In the genomic region with DNA sequence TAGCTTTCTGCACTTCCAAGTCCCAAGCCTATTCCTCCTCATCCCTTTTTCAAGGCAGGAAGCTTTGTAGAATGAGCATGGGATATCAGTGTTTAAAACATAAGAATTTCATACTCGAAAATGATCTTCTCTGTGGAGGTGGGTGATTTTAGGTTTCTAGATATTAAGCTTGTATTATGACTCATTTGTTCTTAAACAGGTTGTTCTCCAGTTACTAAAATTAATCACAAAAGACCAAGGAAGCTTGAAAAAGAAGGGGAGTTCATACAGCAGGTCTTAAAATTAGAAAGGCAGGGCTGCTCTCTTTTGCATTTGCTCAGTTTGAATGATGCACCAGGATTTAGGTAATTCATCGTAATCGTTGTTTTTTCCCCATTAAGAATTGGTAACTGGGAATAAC, we compare ENCODE assay signal across 20 cellular contexts.
DNase-seq lines count a peak whose midpoint lies in the region; ATAC-seq and TF ChIP-seq lines count a peak whose summit lies in the region.
"Had no signal": no experiment of that assay in that cellular context is flagged by ENCODE, and none has a peak within 500 bp of the region (broad histone marks: within the 10 kb centered on the region; RNA-seq: fewer than 3 reads in every experiment).

No MANE protein-coding gene starts in this region.

- intact Hi-C loops in activated CD4-positive, alpha-beta T cell treated with anti-CD3 and anti-CD28 coated beads for 36 hours (cut with DNase I, micrococcal nuclease) = loop anchor here (2.0 to 5.0 kb wide), 3 partner anchors 44 to 196 kb away; no protein-coding TSS in a partner anchor

- H3K36me3 Mint-ChIP-seq in activated CD4-positive, alpha-beta T cell treated with anti-CD3 and anti-CD28 coated beads for 36 hours (ENCODE audit: low read depth) = peaks cover 26% of the 10 kb centered on the region
- H3K36me3 Mint-ChIP-seq in stimulated activated naive CD8-positive, alpha-beta T cell treated with anti-CD3 and anti-CD28 coated beads, Interleukin-15, Interleukin-2, amounts not matched to agents 100 ng/mL and 50 ng/mL, for 24 hours (ENCODE audit: low read depth) = peaks cover 36% of the 10 kb centered on the region
- no peaks in the 10 kb centered on the region for H3K36me3 Mint-ChIP-seq in chondrocyte (ENCODE audit: low read depth)

- no peaks in the 10 kb centered on the region for H3K27me3 Mint-ChIP-seq in activated CD4-positive, alpha-beta T cell treated with anti-CD3 and anti-CD28 coated beads for 36 hours
- H3K27me3 Mint-ChIP-seq in stimulated activated naive CD8-positive, alpha-beta T cell treated with anti-CD3 and anti-CD28 coated beads, Interleukin-15, Interleukin-2, amounts not matched to agents 100 ng/mL and 50 ng/mL, for 24 hours = no peaks in the 10 kb centered on the region
- no peaks in the 10 kb centered on the region for H3K27me3 Mint-ChIP-seq in chondrocyte (ENCODE audit: low read depth)
- H3K27me3 Mint-ChIP-seq: CD4-positive, alpha-beta memory T cell had no signal

- CTCF ChIA-PET in activated CD4-positive, alpha-beta T cell treated with anti-CD3 and anti-CD28 coated beads for 36 hours (lab: Charles Lee) = interaction anchor here (0.9 kb wide), 1 partner anchor 311 kb away, joined by 3 read pairs; no protein-coding TSS in a partner anchor

- H3K4me3 Mint-ChIP-seq in activated CD4-positive, alpha-beta T cell treated with anti-CD3 and anti-CD28 coated beads for 36 hours = peak overlapping the region; percentile 6
- H3K4me3 Mint-ChIP-seq in stimulated activated naive CD8-positive, alpha-beta T cell treated with anti-CD3 and anti-CD28 coated beads, Interleukin-15, Interleukin-2, amounts not matched to agents 100 ng/mL and 50 ng/mL, for 24 hours = peak overlapping the region; percentile 60
- no peak overlapping the region for H3K4me3 Mint-ChIP-seq in chondrocyte (ENCODE audit: unreplicated experiment)
- H3K4me3 Mint-ChIP-seq: CD4-positive, alpha-beta memory T cell had no signal

- peak overlapping the region; percentile 80 for H3K27ac Mint-ChIP-seq in activated CD4-positive, alpha-beta T cell treated with anti-CD3 and anti-CD28 coated beads for 36 hours
- peak overlapping the region; percentile 87 for H3K27ac Mint-ChIP-seq in stimulated activated naive CD8-positive, alpha-beta T cell treated with anti-CD3 and anti-CD28 coated beads, Interleukin-15, Interleukin-2, amounts not matched to agents 100 ng/mL and 50 ng/mL, for 24 hours
- peak overlapping the region; percentile 1 for H3K27ac Mint-ChIP-seq in chondrocyte (ENCODE audit: unreplicated experiment)

- no peak for TF ChIP-seq CTCF in chondrocyte (IDR thresholded peaks at IDR 0.05)

- POLR2A ChIA-PET in activated CD4-positive, alpha-beta T cell treated with anti-CD3 and anti-CD28 coated beads for 36 hours (lab: Charles Lee) = no interaction called here

- peak; percentile 13 for ATAC-seq in activated CD4-positive, alpha-beta T cell treated with anti-CD3 and anti-CD28 coated beads for 36 hours
- ATAC-seq in stimulated activated naive CD8-positive, alpha-beta T cell treated with anti-CD3 and anti-CD28 coated beads, Interleukin-15, Interleukin-2, amounts not matched to agents 100 U/mL and 50 U/mL, for 24 hours = no peak
- no peak for ATAC-seq in HG02938 (IDR thresholded peaks at IDR 0.05; ENCODE audit: unreplicated experiment)
- ATAC-seq: gastroesophageal sphincter, pancreas had no signal

- H3K9me3 Mint-ChIP-seq in activated CD4-positive, alpha-beta T cell treated with anti-CD3 and anti-CD28 coated beads for 36 hours (ENCODE audit: low read depth) = no peaks in the 10 kb centered on the region
- no peaks in the 10 kb centered on the region for H3K9me3 Mint-ChIP-seq in stimulated activated naive CD8-positive, alpha-beta T cell treated with anti-CD3 and anti-CD28 coated beads, Interleukin-15, Interleukin-2, amounts not matched to agents 100 ng/mL and 50 ng/mL, for 24 hours
- no peaks in the 10 kb centered on the region for H3K9me3 Mint-ChIP-seq in chondrocyte (ENCODE audit: low read depth)
- H3K9me3 Mint-ChIP-seq: CD4-positive, alpha-beta memory T cell had no signal

- no peak for DNase-seq in activated CD4-positive, alpha-beta T cell treated with anti-CD3 and anti-CD28 coated beads for 36 hours
- DNase-seq in activated CD4-positive, alpha-beta T cell treated with anti-CD3 and anti-CD28 coated beads for 48 hours = no peak
- DNase-seq in stimulated activated naive CD8-positive, alpha-beta T cell treated with anti-CD3 and anti-CD28 coated beads, Interleukin-15, Interleukin-2, amounts not matched to agents 100 U/mL and 50 U/mL, for 24 hours = no peak
- DNase-seq in chondrocyte (ENCODE audit: low spot score) (no peak), NCI-H2029 treated with DMSO at 0.1 percent for 48 hours (lab: John Stamatoyannopoulos, UW) (no peak), NCI-H82 treated with DMSO at 0.1 percent for 48 hours (lab: John Stamatoyannopoulos, UW; ENCODE audit: unreplicated experiment) (no peak)
- DNase-seq: 8988T; activated CD4-positive, alpha-beta T cell treated with anti-CD3 and anti-CD28 coated beads, Interleukin-2, amount 50 U/mL, for 4 hours; AML-193; CD4-positive, alpha-beta memory T cell; cortex of kidney; DMS153; NCI-H1105; NCI-H2081; NCI-H226; pancreas; stomach had no signal

- peaks cover 89% of the 10 kb centered on the region for H3K4me1 Mint-ChIP-seq in activated CD4-positive, alpha-beta T cell treated with anti-CD3 and anti-CD28 coated beads for 36 hours
- peaks cover 87% of the 10 kb centered on the region for H3K4me1 Mint-ChIP-seq in stimulated activated naive CD8-positive, alpha-beta T cell treated with anti-CD3 and anti-CD28 coated beads, Interleukin-15, Interleukin-2, amounts not matched to agents 100 ng/mL and 50 ng/mL, for 24 hours (ENCODE audit: low read depth)
- H3K4me1 Mint-ChIP-seq in chondrocyte (ENCODE audit: low read depth) = peaks cover 55% of the 10 kb centered on the region

Comparison
In these comparisons a context has a peak if more than half of its experiments do, and no peak if none do; other contexts are left out.
1. H3K27ac Mint-ChIP-seq: peak in every context shown above with its lines; median percentile 87 in stimulated activated naive CD8-positive, alpha-beta T cell treated with anti-CD3 and anti-CD28 coated beads, Interleukin-15, Interleukin-2, amounts not matched to agents 100 ng/mL and 50 ng/mL, for 24 hours; 80 in activated CD4-positive, alpha-beta T cell treated with anti-CD3 and anti-CD28 coated beads for 36 hours; 1 in chondrocyte.